ENCODE assay signal across 10 cellular contexts in the genomic region with DNA sequence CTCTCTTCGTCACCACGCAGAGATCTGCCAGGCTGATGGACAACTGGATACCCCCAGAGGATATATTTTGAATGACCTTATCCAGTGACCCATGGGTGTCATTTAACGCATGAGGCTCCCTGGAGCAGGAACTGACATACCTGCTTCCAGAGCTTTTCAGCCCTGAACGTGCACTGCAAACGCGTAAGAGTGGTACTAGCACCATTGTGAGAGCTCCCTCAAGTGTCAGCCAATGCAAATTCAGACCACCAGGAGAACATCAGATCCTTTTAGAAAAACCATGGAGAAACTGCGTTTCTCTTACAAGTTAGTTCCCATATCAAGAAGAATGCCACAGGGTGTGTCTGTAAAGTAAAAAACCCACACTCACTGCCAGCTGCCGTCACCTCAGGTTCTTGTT. TPM values are rescaled to one million over a fixed set of nuclear protein-coding genes. Genes with fewer than 3 reads are reported as not detected.
DNase-seq lines count a peak whose midpoint lies in the region; ATAC-seq, FAIRE-seq and TF ChIP-seq lines count a peak whose summit lies in the region.
"Had no signal": no experiment of that assay in that cellular context is flagged by ENCODE, and none has a peak within 500 bp of the region (broad histone marks: within the 10 kb centered on the region; RNA-seq: fewer than 3 reads in every experiment).

No MANE protein-coding gene starts in this region.

- POLR2A ChIA-PET in HEK293 (lab: Yijun Ruan, JAX) = interaction anchor here (0.7 kb wide), 1 partner anchor 1588 kb away, joined by 7 read pairs; a partner anchor contains a TSS
- POLR2A ChIA-PET in HepG2 (lab: Yijun Ruan, JAX) = no interaction called here

- H3K79me2 ChIP-seq in HepG2 (ENCODE audit: insufficient read depth, low read length) = no peaks in the 10 kb centered on the region

- H3K4me2 ChIP-seq in HepG2 (ENCODE audit: low read depth, low read length) = no peak overlapping the region
- H3K4me2 ChIP-seq: KMS-11 had no signal

- in situ Hi-C loops in HepG2 (cut with HindIII; ENCODE audit: extremely low pct_ligation_motif_present, low pct_unique_long_range_greater_than_20kb) = no loop called here

- H3K9ac ChIP-seq in HepG2 (ENCODE audit: insufficient read depth, low read depth, low read length) = no peak overlapping the region
- H3K9ac ChIP-seq: KMS-11 had no signal

- no peaks in the 10 kb centered on the region for H3K4me1 ChIP-seq in HEK293 (ENCODE audit: control insufficient read depth, insufficient read depth, low read length)
- H3K4me1 ChIP-seq in HepG2 (ENCODE audit: insufficient read depth, low read length) = no peaks in the 10 kb centered on the region

- TF ChIP-seq EP300 in HepG2 (IDR thresholded peaks at IDR 0.05; ENCODE audit: low read depth in 2 of 2, low read length in 2 of 2) (no peak), HepG2 (CRISPR knock-in tag; IDR thresholded peaks at IDR 0.05; ENCODE audit: borderline replicate concordance) (no peak)

- no peaks in the 10 kb centered on the region for H3K36me3 ChIP-seq in HEK293 (ENCODE audit: control insufficient read depth in 2 of 2, insufficient read depth in 1 of 2, low read length in 2 of 2)
- H3K36me3 ChIP-seq in HepG2 (replicated peaks in 1 of 2; ENCODE audit: control insufficient read depth in 1 of 2, insufficient read depth in 2 of 2, low read length in 2 of 2) = no peaks in the 10 kb centered on the region

- 33% methylated on average over 3 of the region's 8 CpGs for WGBS in HepG2 (ENCODE audit: low lambda C conversion rate)

- no peaks in the 10 kb centered on the region for H4K20me1 ChIP-seq in HepG2 (ENCODE audit: insufficient read depth, low read length)

- no peaks in the 10 kb centered on the region; a peak in 1 of 5 replicates for H3K27me3 ChIP-seq in HepG2 (ENCODE audit: control insufficient read depth in 1 of 2, insufficient read depth in 2 of 2, low read length in 2 of 2)

- no peak overlapping the region for H2AFZ ChIP-seq in HepG2 (ENCODE audit: low read length)

- CTCF ChIA-PET in HEK293 (lab: Yijun Ruan, JAX) (interaction anchor here (0.5 to 2.2 kb wide), 15 partner anchors 8 to 497 kb away, joined by 3 to 10 read pairs (median 4); no protein-coding TSS in a partner anchor), HepG2 (lab: Yijun Ruan, JAX; ENCODE audit: low intra/inter-chr PET ratio, low total read pairs) (interaction anchor here (2.0 kb wide), 1 partner anchor 39 kb away, joined by 10 read pairs; no protein-coding TSS in a partner anchor)

- H3K4me3 ChIP-seq in HEK293 (ENCODE audit: low read depth, low read length) (no peak overlapping the region), HepG2 (replicated peaks in 1 of 3; ENCODE audit: insufficient read depth in 1 of 3, low read depth in 2 of 3, low read length in 3 of 3) (no peak overlapping the region)

- H3K9me3 ChIP-seq in HEK293 (ENCODE audit: control insufficient read depth, insufficient read depth, low read depth, low read length) (no peaks in the 10 kb centered on the region), HepG2 (ENCODE audit: low read length) (no peaks in the 10 kb centered on the region)

- intact Hi-C loops in HepG2 (cut with micrococcal nuclease; ENCODE audit: unreplicated experiment) = no loop called here

- BruUV-seq in HepG2 (replicated peaks; lab: Mats Ljungman, UMichigan) = no TSS peak

- no peak for TF ChIP-seq POLR2A in HepG2 (IDR thresholded peaks at IDR 0.05; ENCODE audit: insufficient read depth in 1 of 2, low read depth in 2 of 2, low read length in 2 of 2)

- TF ChIP-seq RAD21 in HepG2 (CRISPR knock-in tag; IDR thresholded peaks at IDR 0.05) = no peak

- FAIRE-seq in D721Med (lab: Jason Lieb, UNC) (no peak), HepG2 (lab: Jason Lieb, UNC) (peak; percentile 80)

- TF ChIP-seq CTCF in D721Med (IDR thresholded peaks at IDR 0.05; ENCODE audit: insufficient read depth, missing control alignments) (peak; percentile 11), HEK293 (tag by site-specific recombination; IDR thresholded peaks at IDR 0.05) (peak; percentile 48), HepG2 (CRISPR knock-in tag; IDR thresholded peaks at IDR 0.05) (peak; percentile 72)

- DNase-seq in D721Med (ENCODE audit: insufficient read length, low spot score) (no peak), HepG2 (ENCODE audit: low spot score) (peak; percentile 20), cortex of kidney (lab: John Stamatoyannopoulos, UW) (no peak)

- H3K27ac ChIP-seq in HEK293 (ENCODE audit: extremely low read depth, low read depth, low read length) (no peak overlapping the region), HepG2 (ENCODE audit: extremely low read length, insufficient read depth, low read length) (no peak overlapping the region)
- H3K27ac ChIP-seq: KMS-11 had no signal

- ATAC-seq in SK-N-SH treated with all-trans-retinoic acid at 6 μM for 48 hours = peak; percentile 72
- ATAC-seq in HepG2 = peak; percentile 75
- ATAC-seq in GM18873 (IDR thresholded peaks at IDR 0.05; ENCODE audit: low FRiP score, unreplicated experiment) = no peak
- no peak for ATAC-seq in HG03521 (IDR thresholded peaks at IDR 0.05; ENCODE audit: unreplicated experiment)
- no peak for ATAC-seq in HG03135 (IDR thresholded peaks at IDR 0.05; ENCODE audit: unreplicated experiment)

RNA-seq across cellular contexts. Expression of a gene that starts 7.3 kb away (rescaled TPM):
- 0.18 TPM in 1 of 2 replicates, not detected in the other for total RNA-seq in HepG2 (2016; rRNA removed; fragmentation: Illumina TruSeq; extraction: Trizol)
- total RNA-seq in HepG2 (2016; cell fraction: cytosol; rRNA removed; fragmentation: Illumina TruSeq; extraction: Trizol; ENCODE audit: low read depth) = 1.2 TPM in 1 of 2 replicates, not detected in the other
- 0.22 TPM in 1 of 2 replicates, not detected in the other for total RNA-seq in HepG2 (2016; cell fraction: insoluble cytoplasmic fraction; rRNA removed; fragmentation: Illumina TruSeq; extraction: Trizol)
- 0.19 and 0.21 TPM in 2 replicates for total RNA-seq in HepG2 (2016; cell fraction: membrane; rRNA removed; fragmentation: Illumina TruSeq; extraction: Trizol)
- 0.50 and 0.62 TPM in 2 replicates for total RNA-seq in HepG2 (2016; cell fraction: nucleus; rRNA removed; fragmentation: Illumina TruSeq; extraction: Trizol)
- 0.13 and 0.17 TPM in 2 replicates for polyA plus RNA-seq in HepG2 (2011; rRNA removed)
- 0.09 and 0.21 TPM in 2 replicates for polyA plus RNA-seq in HepG2 (2011; cell fraction: cytosol; rRNA removed)
- 1.2 and 2.1 TPM in 2 replicates for polyA plus RNA-seq in HepG2 (2011; cell fraction: nucleus; rRNA removed)
- polyA plus RNA-seq in HepG2 (2012) = not detected in 2 replicates
- polyA plus RNA-seq in HepG2 (2016; cell fraction: cytosol; fragmentation: Illumina TruSeq; extraction: Trizol; ENCODE audit: low read depth) = 0.18 TPM in 1 of 2 replicates, not detected in the other
- polyA plus RNA-seq in HepG2 (2016; cell fraction: insoluble cytoplasmic fraction; fragmentation: Illumina TruSeq; extraction: Trizol; ENCODE audit: low read depth) = 0.19 TPM in 1 of 2 replicates, not detected in the other
- 0.15 TPM in 1 of 2 replicates, not detected in the other for polyA plus RNA-seq in HepG2 (2016; cell fraction: membrane; fragmentation: Illumina TruSeq; extraction: Trizol; ENCODE audit: low read depth)
- 0.38 TPM in 1 of 2 replicates, not detected in the other for polyA plus RNA-seq in HepG2 (2016; cell fraction: nucleus; fragmentation: Illumina TruSeq; extraction: Trizol; ENCODE audit: insufficient read depth, low read depth)
- polyA minus RNA-seq in HepG2 (2011; rRNA and poly(A)+ RNA removed; ENCODE audit: low replicate concordance) = 0.24 and 0.87 TPM in 2 replicates
- not detected in 2 replicates for polyA minus RNA-seq in HepG2 (2011; cell fraction: cytosol; rRNA and poly(A)+ RNA removed)
- 1.3 and 1.6 TPM in 2 replicates for polyA minus RNA-seq in HepG2 (2011; cell fraction: nucleus; rRNA and poly(A)+ RNA removed)

RNA-seq across cellular contexts. Expression of a gene that starts 27.2 kb away (rescaled TPM):
- 0.02 and 0.03 TPM in 2 replicates for total RNA-seq in HepG2 (2016; rRNA removed; fragmentation: Illumina TruSeq; extraction: Trizol)
- not detected in 2 replicates for total RNA-seq in HepG2 (2016; cell fraction: cytosol; rRNA removed; fragmentation: Illumina TruSeq; extraction: Trizol; ENCODE audit: low read depth)
- total RNA-seq in HepG2 (2016; cell fraction: insoluble cytoplasmic fraction; rRNA removed; fragmentation: Illumina TruSeq; extraction: Trizol) = 0.02 and 0.03 TPM in 2 replicates
- not detected in 2 replicates for total RNA-seq in HepG2 (2016; cell fraction: membrane; rRNA removed; fragmentation: Illumina TruSeq; extraction: Trizol)
- total RNA-seq in HepG2 (2016; cell fraction: nucleus; rRNA removed; fragmentation: Illumina TruSeq; extraction: Trizol) = not detected in 2 replicates
- not detected in 2 replicates for polyA plus RNA-seq in HepG2 (2011; rRNA removed)
- polyA plus RNA-seq in HepG2 (2011; cell fraction: cytosol; rRNA removed) = not detected in 2 replicates
- polyA plus RNA-seq in HepG2 (2011; cell fraction: nucleus; rRNA removed) = 0.03 TPM in 1 of 2 replicates, not detected in the other
- 0.03 TPM in 1 of 2 replicates, not detected in the other for polyA plus RNA-seq in HepG2 (2012)
- not detected in 2 replicates for polyA plus RNA-seq in HepG2 (2016; cell fraction: cytosol; fragmentation: Illumina TruSeq; extraction: Trizol; ENCODE audit: low read depth)
- polyA plus RNA-seq in HepG2 (2016; cell fraction: insoluble cytoplasmic fraction; fragmentation: Illumina TruSeq; extraction: Trizol; ENCODE audit: low read depth) = not detected in 2 replicates
- not detected in 2 replicates for polyA plus RNA-seq in HepG2 (2016; cell fraction: membrane; fragmentation: Illumina TruSeq; extraction: Trizol; ENCODE audit: low read depth)
- polyA plus RNA-seq in HepG2 (2016; cell fraction: nucleus; fragmentation: Illumina TruSeq; extraction: Trizol; ENCODE audit: insufficient read depth, low read depth) = not detected in 2 replicates
- polyA minus RNA-seq in HepG2 (2011; rRNA and poly(A)+ RNA removed; ENCODE audit: low replicate concordance) = not detected in 2 replicates
- polyA minus RNA-seq in HepG2 (2011; cell fraction: cytosol; rRNA and poly(A)+ RNA removed) = not detected in 2 replicates
- not detected in 2 replicates for polyA minus RNA-seq in HepG2 (2011; cell fraction: nucleus; rRNA and poly(A)+ RNA removed)

RNA-seq across cellular contexts. Expression of a gene that starts 31.9 kb away (rescaled TPM):
- total RNA-seq in HepG2 (2016; rRNA removed; fragmentation: Illumina TruSeq; extraction: Trizol) = 42.4 and 52.1 TPM in 2 replicates
- total RNA-seq in HepG2 (2016; cell fraction: cytosol; rRNA removed; fragmentation: Illumina TruSeq; extraction: Trizol; ENCODE audit: low read depth) = 11.6 and 12.0 TPM in 2 replicates
- total RNA-seq in HepG2 (2016; cell fraction: insoluble cytoplasmic fraction; rRNA removed; fragmentation: Illumina TruSeq; extraction: Trizol) = 39.2 and 51.8 TPM in 2 replicates
- total RNA-seq in HepG2 (2016; cell fraction: membrane; rRNA removed; fragmentation: Illumina TruSeq; extraction: Trizol) = 14.9 and 17.2 TPM in 2 replicates
- 18.7 and 21.6 TPM in 2 replicates for total RNA-seq in HepG2 (2016; cell fraction: nucleus; rRNA removed; fragmentation: Illumina TruSeq; extraction: Trizol)
- 9.1 and 10.9 TPM in 2 replicates for polyA plus RNA-seq in HepG2 (2011; rRNA removed)
- polyA plus RNA-seq in HepG2 (2011; cell fraction: cytosol; rRNA removed) = 9.4 and 15.2 TPM in 2 replicates
- 19.4 and 23.3 TPM in 2 replicates for polyA plus RNA-seq in HepG2 (2011; cell fraction: nucleus; rRNA removed)
- polyA plus RNA-seq in HepG2 (2012) = 8.2 and 11.4 TPM in 2 replicates
- 6.9 and 7.7 TPM in 2 replicates for polyA plus RNA-seq in HepG2 (2016; cell fraction: cytosol; fragmentation: Illumina TruSeq; extraction: Trizol; ENCODE audit: low read depth)
- polyA plus RNA-seq in HepG2 (2016; cell fraction: insoluble cytoplasmic fraction; fragmentation: Illumina TruSeq; extraction: Trizol; ENCODE audit: low read depth) = 32.6 and 41.1 TPM in 2 replicates
- 10.1 and 11.1 TPM in 2 replicates for polyA plus RNA-seq in HepG2 (2016; cell fraction: membrane; fragmentation: Illumina TruSeq; extraction: Trizol; ENCODE audit: low read depth)
- polyA plus RNA-seq in HepG2 (2016; cell fraction: nucleus; fragmentation: Illumina TruSeq; extraction: Trizol; ENCODE audit: insufficient read depth, low read depth) = 35.1 and 45.0 TPM in 2 replicates
- 18.6 and 73.7 TPM in 2 replicates for polyA minus RNA-seq in HepG2 (2011; rRNA and poly(A)+ RNA removed; ENCODE audit: low replicate concordance)
- polyA minus RNA-seq in HepG2 (2011; cell fraction: cytosol; rRNA and poly(A)+ RNA removed) = 5.5 and 7.6 TPM in 2 replicates
- 3.6 and 9.3 TPM in 2 replicates for polyA minus RNA-seq in HepG2 (2011; cell fraction: nucleus; rRNA and poly(A)+ RNA removed)

RNA-seq across cellular contexts. Expression of a gene that starts 37.4 kb away (rescaled TPM):
- not detected in 2 replicates for total RNA-seq in HepG2 (2016; rRNA removed; fragmentation: Illumina TruSeq; extraction: Trizol)
- total RNA-seq in HepG2 (2016; cell fraction: cytosol; rRNA removed; fragmentation: Illumina TruSeq; extraction: Trizol; ENCODE audit: low read depth) = not detected in 2 replicates
- total RNA-seq in HepG2 (2016; cell fraction: insoluble cytoplasmic fraction; rRNA removed; fragmentation: Illumina TruSeq; extraction: Trizol) = not detected in 2 replicates
- total RNA-seq in HepG2 (2016; cell fraction: membrane; rRNA removed; fragmentation: Illumina TruSeq; extraction: Trizol) = not detected in 2 replicates
- not detected in 2 replicates for total RNA-seq in HepG2 (2016; cell fraction: nucleus; rRNA removed; fragmentation: Illumina TruSeq; extraction: Trizol)
- polyA plus RNA-seq in HepG2 (2011; rRNA removed) = not detected in 2 replicates
- polyA plus RNA-seq in HepG2 (2011; cell fraction: cytosol; rRNA removed) = not detected in 2 replicates
- polyA plus RNA-seq in HepG2 (2011; cell fraction: nucleus; rRNA removed) = not detected in 2 replicates
- not detected in 2 replicates for polyA plus RNA-seq in HepG2 (2012)
- polyA plus RNA-seq in HepG2 (2016; cell fraction: cytosol; fragmentation: Illumina TruSeq; extraction: Trizol; ENCODE audit: low read depth) = not detected in 2 replicates
- polyA plus RNA-seq in HepG2 (2016; cell fraction: insoluble cytoplasmic fraction; fragmentation: Illumina TruSeq; extraction: Trizol; ENCODE audit: low read depth) = not detected in 2 replicates
- polyA plus RNA-seq in HepG2 (2016; cell fraction: membrane; fragmentation: Illumina TruSeq; extraction: Trizol; ENCODE audit: low read depth) = not detected in 2 replicates
- polyA plus RNA-seq in HepG2 (2016; cell fraction: nucleus; fragmentation: Illumina TruSeq; extraction: Trizol; ENCODE audit: insufficient read depth, low read depth) = not detected in 2 replicates
- polyA minus RNA-seq in HepG2 (2011; rRNA and poly(A)+ RNA removed; ENCODE audit: low replicate concordance) = not detected in 2 replicates
- polyA minus RNA-seq in HepG2 (2011; cell fraction: cytosol; rRNA and poly(A)+ RNA removed) = not detected in 2 replicates
- not detected in 2 replicates for polyA minus RNA-seq in HepG2 (2011; cell fraction: nucleus; rRNA and poly(A)+ RNA removed)
- polyA plus RNA-seq: esophagus had no signal

RNA-seq across cellular contexts. Expression of a gene that starts 56.3 kb away (rescaled TPM):
- total RNA-seq in HepG2 (2016; rRNA removed; fragmentation: Illumina TruSeq; extraction: Trizol) = 0.18 TPM in 1 of 2 replicates, not detected in the other
- total RNA-seq in HepG2 (2016; cell fraction: cytosol; rRNA removed; fragmentation: Illumina TruSeq; extraction: Trizol; ENCODE audit: low read depth) = not detected in 2 replicates
- total RNA-seq in HepG2 (2016; cell fraction: insoluble cytoplasmic fraction; rRNA removed; fragmentation: Illumina TruSeq; extraction: Trizol) = 0.19 TPM in 1 of 2 replicates, not detected in the other
- 0.06 and 0.21 TPM in 2 replicates for total RNA-seq in HepG2 (2016; cell fraction: membrane; rRNA removed; fragmentation: Illumina TruSeq; extraction: Trizol)
- total RNA-seq in HepG2 (2016; cell fraction: nucleus; rRNA removed; fragmentation: Illumina TruSeq; extraction: Trizol) = 0.25 and 0.85 TPM in 2 replicates
- 0.40 and 0.63 TPM in 2 replicates for polyA plus RNA-seq in HepG2 (2011; rRNA removed)
- 0.28 and 0.54 TPM in 2 replicates for polyA plus RNA-seq in HepG2 (2011; cell fraction: cytosol; rRNA removed)
- 0.54 and 0.85 TPM in 2 replicates for polyA plus RNA-seq in HepG2 (2011; cell fraction: nucleus; rRNA removed)
- 1.5 and 1.9 TPM in 2 replicates for polyA plus RNA-seq in HepG2 (2012)
- polyA plus RNA-seq in HepG2 (2016; cell fraction: cytosol; fragmentation: Illumina TruSeq; extraction: Trizol; ENCODE audit: low read depth) = 0.10 and 0.11 TPM in 2 replicates
- 0.26 TPM in 1 of 2 replicates, not detected in the other for polyA plus RNA-seq in HepG2 (2016; cell fraction: insoluble cytoplasmic fraction; fragmentation: Illumina TruSeq; extraction: Trizol; ENCODE audit: low read depth)
- 0.49 and 1.0 TPM in 2 replicates for polyA plus RNA-seq in HepG2 (2016; cell fraction: membrane; fragmentation: Illumina TruSeq; extraction: Trizol; ENCODE audit: low read depth)
- polyA plus RNA-seq in HepG2 (2016; cell fraction: nucleus; fragmentation: Illumina TruSeq; extraction: Trizol; ENCODE audit: insufficient read depth, low read depth) = 0.98 and 1.4 TPM in 2 replicates
- polyA minus RNA-seq in HepG2 (2011; rRNA and poly(A)+ RNA removed; ENCODE audit: low replicate concordance) = 1.3 TPM in 1 of 2 replicates, not detected in the other
- polyA minus RNA-seq in HepG2 (2011; cell fraction: cytosol; rRNA and poly(A)+ RNA removed) = 0.99 and 1.3 TPM in 2 replicates
- 0.37 and 0.77 TPM in 2 replicates for polyA minus RNA-seq in HepG2 (2011; cell fraction: nucleus; rRNA and poly(A)+ RNA removed)

Comparison
In these comparisons a context has a peak if more than half of its experiments do, and no peak if none do; other contexts are left out.
1. CTCF ChIP-seq: peak in every context shown above with its lines; median percentile 72 in HepG2; 48 in HEK293; 11 in D721Med.
2. ATAC-seq: peak in SK-N-SH treated with all-trans-retinoic acid at 6 μM for 48 hours (single experiment) and HepG2 (single experiment); none in GM18873 (single experiment), HG03521 (single experiment) and HG03135 (single experiment).